In genomic region chr7:130037703-130038102, GRCh38 we compare ENCODE assay signal across 13 cellular contexts. TPM values are rescaled to one million over a fixed set of nuclear protein-coding genes. Genes with fewer than 3 reads are reported as not detected.
DNase-seq lines count a peak whose midpoint lies in the region; ATAC-seq and TF ChIP-seq lines count a peak whose summit lies in the region.
"Had no signal": no experiment of that assay in that cellular context is flagged by ENCODE, and none has a peak within 500 bp of the region (broad histone marks: within the 10 kb centered on the region; RNA-seq: fewer than 3 reads in every experiment).

No MANE protein-coding gene starts in this region.

- H3K4me3 ChIP-seq in BE2C (ENCODE audit: low read depth, low read length): no peak overlapping the region
- H3K4me3 ChIP-seq in WI38 (ENCODE audit: low read depth, low read length): no peak overlapping the region

- H3K9me3 ChIP-seq in BE2C: no peaks in the 10 kb centered on the region

- ATAC-seq in HG02763 (IDR thresholded peaks at IDR 0.05; ENCODE audit: unreplicated experiment) (no peak), GM18868 (IDR thresholded peaks at IDR 0.05; ENCODE audit: unreplicated experiment) (no peak)
- ATAC-seq: left colon had no signal

- H3K4me1 ChIP-seq in BE2C: no peaks in the 10 kb centered on the region

- TF ChIP-seq CTCF in BE2C (IDR thresholded peaks at IDR 0.05; ENCODE audit: low read depth, low read length): peak; percentile 43
- TF ChIP-seq CTCF in WI38 (IDR thresholded peaks at IDR 0.05; ENCODE audit: low read depth, low read length): 0 out of 2 replicates have a peak, but pooled peaks have one; percentile 9

- DNase-seq in BE2C (no peak), HPDE6-E6E7 (ENCODE audit: extremely low spot score) (peak; percentile 11), inferior parietal cortex (ENCODE audit: extremely low spot score) (peak; percentile 13), NCI-H2081 treated with DMSO at 0.1 percent for 48 hours (lab: John Stamatoyannopoulos, UW) (no peak)
- no peak for DNase-seq in stimulated activated CD4-positive, alpha-beta T cell treated with anti-CD3 and anti-CD28 coated beads, Interleukin-4, amount 100 ng/mL, for 24 hours
- DNase-seq: activated CD4-positive, alpha-beta T cell treated with anti-CD3 and anti-CD28 coated beads for 4 hours; activated naive CD4-positive, alpha-beta T cell; Calu3; left colon; NCI-H1436 treated with DMSO at 0.1 percent for 48 hours had no signal

- H3K36me3 ChIP-seq in BE2C: peaks cover 29% of the 10 kb centered on the region

- H3K27me3 ChIP-seq in BE2C: no peaks in the 10 kb centered on the region

RNA-seq across cellular contexts. Expression of gene ZC3HC1, which starts 13.5 kb away (rescaled TPM):
- polyA plus RNA-seq in BE2C (2012; ENCODE audit: insufficient read depth, insufficient read length, low read depth): 38.5 TPM

RNA-seq across cellular contexts. Expression of gene KLHDC10, which starts 32.6 kb away (rescaled TPM):
- 30.8 TPM for polyA plus RNA-seq in BE2C (2012; ENCODE audit: insufficient read depth, insufficient read length, low read depth)

Comparison
In these comparisons a context has a peak if more than half of its experiments do, and no peak if none do; other contexts are left out.
1. DNase-seq: peak in HPDE6-E6E7 (single experiment) and inferior parietal cortex (single experiment); none in BE2C (single experiment), NCI-H2081 treated with DMSO at 0.1 percent for 48 hours (single experiment) and stimulated activated CD4-positive, alpha-beta T cell treated with anti-CD3 and anti-CD28 coated beads, Interleukin-4, amount 100 ng/mL, for 24 hours (single experiment).